ENCODE assay signal across 8 cellular contexts in the genomic region with DNA sequence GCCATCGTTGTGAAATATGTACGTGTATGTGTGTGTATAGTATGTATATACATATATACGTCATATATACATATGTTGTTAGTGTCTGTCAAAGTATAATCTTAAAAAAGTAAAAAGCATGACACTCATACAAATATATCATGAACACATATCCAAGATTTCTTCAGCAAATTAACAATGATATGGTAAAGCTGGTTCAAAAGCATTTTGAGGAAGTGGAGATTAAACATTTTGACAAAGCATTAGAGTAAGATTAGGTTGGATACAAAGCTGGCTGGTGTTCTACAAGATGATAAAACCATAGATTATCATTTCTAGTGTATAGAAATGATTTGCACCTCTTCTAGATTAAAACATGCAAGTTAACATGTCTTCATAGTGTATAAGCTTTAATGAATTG. TPM values are rescaled to one million over a fixed set of nuclear protein-coding genes. Genes with fewer than 3 reads are reported as not detected.
DNase-seq lines count a peak whose midpoint lies in the region; ATAC-seq and TF ChIP-seq lines count a peak whose summit lies in the region.

No MANE protein-coding gene starts in this region.

- TF ChIP-seq CTCF in GM10266 (IDR thresholded peaks at IDR 0.05; ENCODE audit: control insufficient read depth, insufficient read depth, low read depth, missing control alignments), result no peak

- H3K27ac Mint-ChIP-seq in activated CD4-positive, alpha-beta memory T cell treated with anti-CD3 and anti-CD28 coated beads, Interleukin-2, amount 10 ng/mL, durations not matched to agents 7 days and 5 days, result peak overlapping the region; percentile 85
- peak overlapping the region; percentile 97 to 99 for H3K27ac Mint-ChIP-seq in stimulated activated naive CD8-positive, alpha-beta T cell treated with anti-CD3 and anti-CD28 coated beads, Interleukin-15, amount 100 ng/mL, for 72 hours

- no peak for ATAC-seq in stimulated activated naive CD8-positive, alpha-beta T cell treated with anti-CD3 and anti-CD28 coated beads, Interleukin-15, amount 100 ng/mL, for 72 hours
- ATAC-seq in HG02588 (IDR thresholded peaks at IDR 0.05; ENCODE audit: unreplicated experiment), result no peak

- peaks cover 37% of the 10 kb centered on the region for H3K4me1 Mint-ChIP-seq in activated CD4-positive, alpha-beta memory T cell treated with anti-CD3 and anti-CD28 coated beads, Interleukin-2, amount 10 ng/mL, durations not matched to agents 7 days and 5 days
- H3K4me1 Mint-ChIP-seq in stimulated activated naive CD8-positive, alpha-beta T cell treated with anti-CD3 and anti-CD28 coated beads, Interleukin-15, amount 100 ng/mL, for 72 hours, result peaks cover 34% of the 10 kb centered on the region

- H3K9me3 Mint-ChIP-seq in activated CD4-positive, alpha-beta memory T cell treated with anti-CD3 and anti-CD28 coated beads, Interleukin-2, amount 10 ng/mL, durations not matched to agents 7 days and 5 days, result no peaks in the 10 kb centered on the region
- no peaks in the 10 kb centered on the region for H3K9me3 Mint-ChIP-seq in stimulated activated naive CD8-positive, alpha-beta T cell treated with anti-CD3 and anti-CD28 coated beads, Interleukin-15, amount 100 ng/mL, for 72 hours

- DNase-seq in NCI-H1092 treated with DMSO at 0.1 percent for 48 hours (lab: John Stamatoyannopoulos, UW) (peak; percentile 43), NCI-H1092 (lab: John Stamatoyannopoulos, UW) (no peak), A172 (ENCODE audit: low spot score) (no peak), GM10266 (ENCODE audit: extremely low spot score) (no peak)
- no peak for DNase-seq in activated CD4-positive, alpha-beta memory T cell treated with anti-CD3 and anti-CD28 coated beads, Interleukin-2, amount 10 ng/mL, durations not matched to agents 7 days and 5 days
- no peak for DNase-seq in stimulated activated naive CD8-positive, alpha-beta T cell treated with anti-CD3 and anti-CD28 coated beads, Interleukin-15, amount 100 ng/mL, for 72 hours

- H3K4me3 ChIP-seq in iPS-11a (ENCODE audit: low read depth, low read length), result peak overlapping the region; percentile 96

- peaks cover 19% of the 10 kb centered on the region for H3K36me3 Mint-ChIP-seq in activated CD4-positive, alpha-beta memory T cell treated with anti-CD3 and anti-CD28 coated beads, Interleukin-2, amount 10 ng/mL, durations not matched to agents 7 days and 5 days (ENCODE audit: low read depth)

- POLR2A ChIA-PET in activated CD4-positive, alpha-beta memory T cell treated with anti-CD3 and anti-CD28 coated beads, Interleukin-2, amount 10 ng/mL, durations not matched to agents 7 days and 5 days (lab: Charles Lee), result interaction anchor here (0.7 to 3.8 kb wide), 20 partner anchors 9 to 621 kb away, joined by 3 to 38 read pairs (median 7); a partner anchor contains a TSS

- peaks cover 7% of the 10 kb centered on the region for H3K27me3 Mint-ChIP-seq in activated CD4-positive, alpha-beta memory T cell treated with anti-CD3 and anti-CD28 coated beads, Interleukin-2, amount 10 ng/mL, durations not matched to agents 7 days and 5 days
- H3K27me3 Mint-ChIP-seq in stimulated activated naive CD8-positive, alpha-beta T cell treated with anti-CD3 and anti-CD28 coated beads, Interleukin-15, amount 100 ng/mL, for 72 hours, result no peaks in the 10 kb centered on the region

- peak overlapping the region; percentile 81 for H3K4me3 Mint-ChIP-seq in activated CD4-positive, alpha-beta memory T cell treated with anti-CD3 and anti-CD28 coated beads, Interleukin-2, amount 10 ng/mL, durations not matched to agents 7 days and 5 days
- peak overlapping the region; percentile 78 to 94 for H3K4me3 Mint-ChIP-seq in stimulated activated naive CD8-positive, alpha-beta T cell treated with anti-CD3 and anti-CD28 coated beads, Interleukin-15, amount 100 ng/mL, for 72 hours

- CTCF ChIA-PET in activated CD4-positive, alpha-beta memory T cell treated with anti-CD3 and anti-CD28 coated beads, Interleukin-2, amount 10 ng/mL, durations not matched to agents 7 days and 5 days (lab: Charles Lee), result interaction anchor here (0.8 to 2.9 kb wide), 9 partner anchors 13 to 355 kb away, joined by 3 to 15 read pairs (median 4); a partner anchor contains a TSS

RNA-seq across cellular contexts. Expression of a gene that starts 0.8 kb away (rescaled TPM):
- total RNA-seq in activated CD4-positive, alpha-beta memory T cell treated with anti-CD3 and anti-CD28 coated beads, Interleukin-2, amount 10 ng/mL, durations not matched to agents 7 days and 5 days, result 10 to 100 TPM; 91.0 to 97.5 TPM
- total RNA-seq in A172 (2014; rRNA removed; shearing (Covaris generic)), result 110 and 129 TPM in 2 replicates

RNA-seq across cellular contexts. Expression of a gene that starts 49.9 kb away (rescaled TPM):
- total RNA-seq in activated CD4-positive, alpha-beta memory T cell treated with anti-CD3 and anti-CD28 coated beads, Interleukin-2, amount 10 ng/mL, durations not matched to agents 7 days and 5 days, result not detected
- total RNA-seq in A172 (2014; rRNA removed; shearing (Covaris generic)), result not detected in 2 replicates
